Comparison of ENCODE assay signal across 2 cellular contexts in the genomic region with DNA sequence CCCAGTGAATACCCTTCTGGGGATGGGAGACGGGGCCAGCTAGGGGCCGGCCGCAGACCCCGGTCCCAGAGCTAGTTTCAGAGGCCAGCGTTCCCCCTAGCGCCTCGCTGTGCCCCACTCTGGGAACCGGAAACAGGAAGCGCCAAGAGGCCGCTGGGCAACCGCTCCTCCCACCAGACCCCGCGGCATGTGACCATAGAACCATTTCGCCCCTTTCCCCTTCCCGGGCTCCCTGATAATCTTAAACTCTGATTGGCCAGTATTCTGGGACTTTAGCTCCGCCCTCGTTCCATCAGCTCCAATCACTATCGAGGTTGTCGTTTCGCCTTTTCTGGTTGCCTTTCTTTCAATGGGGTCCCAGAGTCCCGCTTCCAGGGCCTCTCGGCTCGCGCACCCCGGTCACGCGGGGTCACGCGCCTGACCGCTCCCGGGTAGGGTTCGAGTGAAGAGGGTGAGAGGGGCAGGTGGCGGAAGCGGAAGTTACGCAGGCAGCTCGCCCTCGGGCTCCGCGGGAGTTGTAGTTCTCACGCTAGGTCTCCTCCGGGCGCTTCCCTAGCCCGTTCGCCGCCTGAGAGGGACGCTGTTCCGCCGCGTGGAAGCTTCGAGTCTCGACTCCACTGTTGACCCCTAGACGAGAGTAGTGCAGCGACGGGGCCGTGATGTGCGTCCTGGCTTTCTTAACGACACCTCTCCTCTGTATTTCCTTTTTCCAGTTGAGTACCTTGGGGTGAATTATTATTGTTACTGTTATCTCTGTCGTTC.
A peak's percentile ranks its signal among the peaks of the same experiment; 100 is the strongest.
TF ChIP-seq lines count a peak whose summit lies in the region.

A gene (minus strand): TSS at position 121 of the 762 bp plus-strand sequence. CDS start 3,241 bp downstream, outside the sequence.

TF ChIP-seq in IMR-90, 13 proteins besides CTCF, POLR2A, EP300 and RAD21:
- TF ChIP-seq MAFK (IDR thresholded peaks at IDR 0.05; ENCODE audit: low read depth, low read length), result no peak
- peak; percentile 61; the same call in 1 of the 2 replicates for TF ChIP-seq MAZ (IDR thresholded peaks at IDR 0.05; ENCODE audit: borderline replicate concordance, low read depth, low read length)
- TF ChIP-seq, protein P1, sequence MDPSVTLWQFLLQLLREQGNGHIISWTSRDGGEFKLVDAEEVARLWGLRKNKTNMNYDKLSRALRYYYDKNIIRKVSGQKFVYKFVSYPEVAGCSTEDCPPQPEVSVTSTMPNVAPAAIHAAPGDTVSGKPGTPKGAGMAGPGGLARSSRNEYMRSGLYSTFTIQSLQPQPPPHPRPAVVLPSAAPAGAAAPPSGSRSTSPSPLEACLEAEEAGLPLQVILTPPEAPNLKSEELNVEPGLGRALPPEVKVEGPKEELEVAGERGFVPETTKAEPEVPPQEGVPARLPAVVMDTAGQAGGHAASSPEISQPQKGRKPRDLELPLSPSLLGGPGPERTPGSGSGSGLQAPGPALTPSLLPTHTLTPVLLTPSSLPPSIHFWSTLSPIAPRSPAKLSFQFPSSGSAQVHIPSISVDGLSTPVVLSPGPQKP (IDR thresholded peaks at IDR 0.05; ENCODE audit: borderline replicate concordance, low read depth, low read length), result no peak
- TF ChIP-seq SMC3 (IDR thresholded peaks at IDR 0.05; ENCODE audit: low read depth, low read length), result peak; percentile 21; the same call in 1 of the 2 replicates
- no peak for TF ChIP-seq FOS (IDR thresholded peaks at IDR 0.05; ENCODE audit: low read depth, low read length)
- TF ChIP-seq RCOR1 (IDR thresholded peaks at IDR 0.05; ENCODE audit: insufficient replicate concordance, low read length), result peak; percentile 13
- no peak for TF ChIP-seq CHD1 (IDR thresholded peaks at IDR 0.05; ENCODE audit: low read depth, low read length)
- TF ChIP-seq RFX5 (IDR thresholded peaks at IDR 0.05; ENCODE audit: low read depth, low read length), result 0 out of 2 replicates have a peak, but pooled peaks have one; percentile 24
- TF ChIP-seq BHLHE40 (IDR thresholded peaks at IDR 0.05; ENCODE audit: low read depth, low read length), result peak; percentile 71
- TF ChIP-seq, protein P2, sequence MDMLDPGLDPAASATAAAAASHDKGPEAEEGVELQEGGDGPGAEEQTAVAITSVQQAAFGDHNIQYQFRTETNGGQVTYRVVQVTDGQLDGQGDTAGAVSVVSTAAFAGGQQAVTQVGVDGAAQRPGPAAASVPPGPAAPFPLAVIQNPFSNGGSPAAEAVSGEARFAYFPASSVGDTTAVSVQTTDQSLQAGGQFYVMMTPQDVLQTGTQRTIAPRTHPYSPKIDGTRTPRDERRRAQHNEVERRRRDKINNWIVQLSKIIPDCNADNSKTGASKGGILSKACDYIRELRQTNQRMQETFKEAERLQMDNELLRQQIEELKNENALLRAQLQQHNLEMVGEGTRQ (IDR thresholded peaks at IDR 0.05; ENCODE audit: low read depth, low read length), result peak; percentile 95
- no peak for TF ChIP-seq NFE2L2 (IDR thresholded peaks at IDR 0.05; ENCODE audit: low read depth, low read length)
- TF ChIP-seq MXI1 (IDR thresholded peaks at IDR 0.05; ENCODE audit: borderline replicate concordance, low read depth, low read length), result peak; percentile 58; the same call in 1 of the 2 replicates
- TF ChIP-seq CEBPB (IDR thresholded peaks at IDR 0.05; ENCODE audit: low read depth, low read length), result no peak

TF ChIP-seq in endothelial cell of umbilical vein, 7 proteins besides CTCF, POLR2A, EP300 and RAD21:
- TF ChIP-seq FOS (IDR thresholded peaks at IDR 0.05; ENCODE audit: borderline replicate concordance, insufficient read depth, low read length) (no peak), POLR2AphosphoS5 (IDR thresholded peaks at IDR 0.05; ENCODE audit: insufficient read depth, low read depth, low read length) (peak; percentile 63), GATA2 (IDR thresholded peaks at IDR 0.05; ENCODE audit: insufficient read depth, insufficient read length, low read depth, low read length) (no peak), JUN (IDR thresholded peaks at IDR 0.05; ENCODE audit: borderline replicate concordance, insufficient read depth, insufficient read length, low read depth) (no peak), MYC (IDR thresholded peaks at IDR 0.05; ENCODE audit: low read depth, low read length) (no peak), EZH2 (IDR thresholded peaks at IDR 0.05; ENCODE audit: borderline replicate concordance, low read depth, low read length, severe bottlenecking) (no peak)
- TF ChIP-seq, protein P3, sequence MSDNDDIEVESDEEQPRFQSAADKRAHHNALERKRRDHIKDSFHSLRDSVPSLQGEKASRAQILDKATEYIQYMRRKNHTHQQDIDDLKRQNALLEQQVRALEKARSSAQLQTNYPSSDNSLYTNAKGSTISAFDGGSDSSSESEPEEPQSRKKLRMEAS (IDR thresholded peaks at IDR 0.05; ENCODE audit: insufficient read depth, insufficient read length), result peak; percentile 51
TF ChIP-seq in endothelial cell of umbilical vein: peak in this region for 2.
